8 cellular contexts compared by ENCODE assay signal in genomic region chr2:177262137-177262536, GRCh38. TPM values are rescaled to one million over a fixed set of nuclear protein-coding genes. Genes with fewer than 3 reads are reported as not detected.
DNase-seq lines count a peak whose midpoint lies in the region; ATAC-seq and TF ChIP-seq lines count a peak whose summit lies in the region.

No MANE protein-coding gene starts in this region.

- no peaks in the 10 kb centered on the region for H3F3A ChIP-seq in OCI-LY1 (ENCODE audit: insufficient read depth, low read length)

- DNase-seq in effector memory CD4-positive, alpha-beta T cell = no peak
- DNase-seq in osteocyte (ENCODE audit: extremely low spot score, unreplicated experiment) (no peak), glomerular visceral epithelial cell (ENCODE audit: extremely low spot score) (no peak), NCI-H1930 (lab: John Stamatoyannopoulos, UW) (no peak), GM10248 (ENCODE audit: extremely low spot score) (no peak)

- TF ChIP-seq CTCF in OCI-LY1 (IDR thresholded peaks at IDR 0.05; ENCODE audit: low read length) (no peak), osteocyte (IDR thresholded peaks at IDR 0.05) (no peak), GM10248 (IDR thresholded peaks at IDR 0.05; ENCODE audit: control extremely low read depth, extremely low read depth, low read depth, missing control alignments) (no peak)

- H3K9ac ChIP-seq in ES-I3 (ENCODE audit: low read depth, low read length) = peak overlapping the region; percentile 100
- H3K9ac ChIP-seq in OCI-LY1 (ENCODE audit: low read length) = peak overlapping the region; percentile 98

- H3K36me3 Mint-ChIP-seq in osteocyte (ENCODE audit: unreplicated experiment) = peaks cover 9% of the 10 kb centered on the region

- peaks cover 63% of the 10 kb centered on the region for H3K79me2 ChIP-seq in OCI-LY1 (ENCODE audit: insufficient read depth, low read length)

- no peak overlapping the region for H2AFZ ChIP-seq in OCI-LY1 (ENCODE audit: low read length)

- peak overlapping the region; percentile 80 for H3K4me3 Mint-ChIP-seq in osteocyte (ENCODE audit: unreplicated experiment)

- POLR2A ChIA-PET in GM10248 (lab: Yijun Ruan, JAX) = no interaction called here

- peak overlapping the region; percentile 83 for H3K4me3 ChIP-seq in OCI-LY1 (ENCODE audit: low read depth, low read length, poor library complexity, severe bottlenecking)
- peak overlapping the region; percentile 95 for H3K4me3 ChIP-seq in effector memory CD4-positive, alpha-beta T cell (ENCODE audit: insufficient read depth, low read depth, low read length, poor library complexity, severe bottlenecking)

- H3K36me3 ChIP-seq in ES-I3 (ENCODE audit: insufficient read depth, low read length) (no peaks in the 10 kb centered on the region), OCI-LY1 (ENCODE audit: insufficient read depth, low read length) (peaks cover 35% of the 10 kb centered on the region)
- H3K36me3 ChIP-seq in effector memory CD4-positive, alpha-beta T cell (ENCODE audit: control insufficient read depth, insufficient read depth, low read length) = peaks cover 3% of the 10 kb centered on the region

- H3K9me3 Mint-ChIP-seq in osteocyte (ENCODE audit: unreplicated experiment) = no peaks in the 10 kb centered on the region

- no peaks in the 10 kb centered on the region for H3K9me2 ChIP-seq in OCI-LY1 (ENCODE audit: low read depth, low read length)

- H3K9me3 ChIP-seq in ES-I3 (ENCODE audit: control insufficient read depth, insufficient read depth, low read length) = peaks cover 4% of the 10 kb centered on the region
- no peaks in the 10 kb centered on the region for H3K9me3 ChIP-seq in OCI-LY1 (ENCODE audit: low read length)
- no peaks in the 10 kb centered on the region for H3K9me3 ChIP-seq in effector memory CD4-positive, alpha-beta T cell (ENCODE audit: control insufficient read depth, low read length)

- H3K4me1 ChIP-seq in ES-I3 (ENCODE audit: insufficient read depth, low read length) (peaks cover 32% of the 10 kb centered on the region), OCI-LY1 (ENCODE audit: insufficient read depth, low read length, severe bottlenecking) (peaks cover 51% of the 10 kb centered on the region)
- H3K4me1 ChIP-seq in effector memory CD4-positive, alpha-beta T cell (ENCODE audit: control insufficient read depth, insufficient read depth, low read length, poor library complexity, severe bottlenecking) = peaks cover 19% of the 10 kb centered on the region

- no peaks in the 10 kb centered on the region for H3K27me3 ChIP-seq in OCI-LY1 (ENCODE audit: insufficient read depth, low read length)
- H3K27me3 ChIP-seq in effector memory CD4-positive, alpha-beta T cell (replicated peaks; ENCODE audit: control insufficient read depth, insufficient read depth, low read length, poor library complexity, severe bottlenecking) = no peaks in the 10 kb centered on the region

- peak overlapping the region; percentile 90 for H3K4me2 ChIP-seq in OCI-LY1 (ENCODE audit: low read length)

- H3K27me3 Mint-ChIP-seq in osteocyte (ENCODE audit: unreplicated experiment) = no peaks in the 10 kb centered on the region

- CTCF ChIA-PET in GM10248 (lab: Yijun Ruan, JAX) = interaction anchor here (3.2 to 8.2 kb wide), 5 partner anchors 22 to 97 kb away, joined by 15 to 53 read pairs (median 22); no protein-coding TSS in a partner anchor

- ATAC-seq in HG03521 (IDR thresholded peaks at IDR 0.05; ENCODE audit: unreplicated experiment) = no peak

- H4K20me1 ChIP-seq in OCI-LY1 (ENCODE audit: insufficient read depth, low read length) = no peaks in the 10 kb centered on the region; the same call in 1 of the 2 replicates

- peak overlapping the region; percentile 96 for H3K27ac ChIP-seq in OCI-LY1 (ENCODE audit: low read depth, low read length, poor library complexity, severe bottlenecking)
- H3K27ac ChIP-seq in effector memory CD4-positive, alpha-beta T cell (ENCODE audit: insufficient read depth, low read length, poor library complexity, severe bottlenecking) = peak overlapping the region; percentile 99

- peak overlapping the region; percentile 90 for H3K27ac Mint-ChIP-seq in osteocyte (ENCODE audit: unreplicated experiment)

- H3K4me1 Mint-ChIP-seq in osteocyte (ENCODE audit: unreplicated experiment) = peaks cover 58% of the 10 kb centered on the region

RNA-seq across cellular contexts. Expression of gene NFE2L2, which starts 2.4 kb away (rescaled TPM):
- 98.4 and 100 TPM in 2 replicates for total RNA-seq in osteocyte

RNA-seq across cellular contexts. Expression of gene HNRNPA3, which starts 49.5 kb away (rescaled TPM):
- 127 and 136 TPM in 2 replicates for total RNA-seq in osteocyte
